Comparison of ENCODE assay signal across 27 cellular contexts in the genomic region with DNA sequence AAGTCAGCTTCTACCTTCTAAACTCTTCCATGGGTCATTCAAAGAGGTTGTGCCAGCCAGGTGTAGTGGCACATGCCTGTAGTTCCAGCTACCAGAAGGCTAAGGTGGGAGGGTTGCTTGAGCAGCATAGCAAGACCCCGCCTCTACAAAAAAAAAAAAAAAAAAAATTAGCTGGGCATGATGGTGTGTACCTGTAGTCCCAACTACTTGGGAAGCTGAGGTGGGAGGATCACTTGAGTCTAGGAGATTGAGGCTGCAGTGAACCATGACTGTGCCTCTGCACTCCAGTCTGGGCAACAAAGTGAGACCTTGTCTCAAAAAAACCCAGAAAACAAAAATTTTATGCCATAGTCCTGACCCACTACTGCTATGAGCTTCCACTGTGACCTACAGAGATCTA.
A peak's percentile ranks its signal among the peaks of the same experiment; 100 is the strongest.
DNase-seq lines count a peak whose midpoint lies in the region; TF ChIP-seq lines count a peak whose summit lies in the region.
"Had no signal": no experiment of that assay in that cellular context is flagged by ENCODE, and none has a peak within 500 bp of the region (broad histone marks: within the 10 kb centered on the region; RNA-seq: fewer than 3 reads in every experiment).

No MANE protein-coding gene starts in this region.

- WGBS in thyroid gland, 2 donors = 50 to 75% methylated on average over 1 of the region's 1 CpG

- intact Hi-C loops in thyroid gland (cut with DNase I) = no loop called here

- peak; percentile 51 to 65 for DNase-seq in thyroid gland
- DNase-seq in NCI-H446 treated with DMSO at 0.1 percent for 48 hours (lab: John Stamatoyannopoulos, UW) = no peak
- DNase-seq: 8988T; ACHN; AML-193; BE2C; C1 segment of cervical spinal cord; Caco-2; Calu3; CD4-positive, alpha-beta memory T cell; CD4-positive, alpha-beta T cell; CD4-positive, CD25-positive, alpha-beta regulatory T cell; CD8-positive, alpha-beta memory T cell; CD8-positive, alpha-beta T cell; COR-L47; DMS 273 treated with DMSO at 0.1 percent for 48 hours; DMS153; DMS53; DMS79; DMS79 treated with DMSO at 0.1 percent for 48 hours; DND-41; EL had no signal

- H3K27me3 ChIP-seq in thyroid gland = no peaks in the 10 kb centered on the region
- H3K27me3 ChIP-seq: BLaER1; BLaER1 treated with 17β-estradiol and CSF1 and Interleukin-3, amounts not matched to agents 10 nM and 100 nM had no signal

- TF ChIP-seq CTCF in thyroid gland (IDR thresholded peaks at IDR 0.05) = no peak

- no peak overlapping the region for H3K4me3 ChIP-seq in thyroid gland (replicated peaks in 1 of 3)
- H3K4me3 ChIP-seq: A549; BLaER1; BLaER1 treated with 17β-estradiol and CSF1 and Interleukin-3, amounts not matched to agents 10 nM and 100 nM had no signal

- peak overlapping the region in 2 of 3 donors; percentile 26 to 55 for H3K27ac ChIP-seq in thyroid gland
- H3K27ac ChIP-seq: 22Rv1; A549; BLaER1; BLaER1 treated with 17β-estradiol and CSF1 and Interleukin-3, amounts not matched to agents 10 nM and 100 nM; C4-2B had no signal

- TF ChIP-seq POLR2A in thyroid gland (IDR thresholded peaks at IDR 0.05) = no peak

- no peaks in the 10 kb centered on the region for H3K9me3 ChIP-seq in thyroid gland
- H3K9me3 ChIP-seq: A549; BE2C; BLaER1; BLaER1 treated with 17β-estradiol and CSF1 and Interleukin-3, amounts not matched to agents 10 nM and 100 nM; Caco-2 had no signal

- H3K36me3 ChIP-seq in thyroid gland = no peaks in the 10 kb centered on the region
- H3K36me3 ChIP-seq: BE2C; BLaER1; BLaER1 treated with 17β-estradiol and CSF1 and Interleukin-3, amounts not matched to agents 10 nM and 100 nM had no signal

- peaks cover 0 to 18% of the 10 kb centered on the region in 2 donors for H3K4me1 ChIP-seq in thyroid gland
- H3K4me1 ChIP-seq: A549, BE2C, BLaER1, Caco-2 had no signal
